8 cellular contexts compared by ENCODE assay signal in the genomic region with DNA sequence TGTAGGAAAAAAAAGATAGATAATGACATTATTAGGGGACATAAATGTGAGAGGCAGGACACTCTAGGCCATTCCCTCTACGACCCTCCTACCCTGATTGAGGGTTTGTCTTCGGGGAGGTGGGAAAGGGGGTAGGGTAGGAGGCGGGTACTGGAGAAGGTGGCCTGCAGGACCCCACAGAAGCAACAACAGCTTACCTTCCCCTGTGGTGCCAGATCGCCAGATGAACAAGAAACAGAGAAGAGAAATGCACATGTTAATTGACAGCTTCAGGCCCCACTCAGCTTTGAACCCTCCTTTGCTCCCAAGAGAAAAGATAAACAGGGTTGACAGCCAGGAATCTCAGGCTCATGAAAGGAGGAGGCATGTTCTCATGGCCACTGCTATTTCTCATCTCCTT. TPM values are rescaled to one million over a fixed set of nuclear protein-coding genes. Genes with fewer than 3 reads are reported as not detected.
A peak's percentile ranks its signal among the peaks of the same experiment; 100 is the strongest.
DNase-seq lines count a peak whose midpoint lies in the region; ATAC-seq and TF ChIP-seq lines count a peak whose summit lies in the region.
"Had no signal": no experiment of that assay in that cellular context is flagged by ENCODE, and none has a peak within 500 bp of the region (broad histone marks: within the 10 kb centered on the region; RNA-seq: fewer than 3 reads in every experiment).

No MANE protein-coding gene starts in this region.

- H3K27me3 ChIP-seq in Karpas-422 (ENCODE audit: low read length): no peaks in the 10 kb centered on the region

- no peak overlapping the region for H3K4me3 Mint-ChIP-seq in dendritic cell treated with granulocyte-macrophage colony-stimulating factor and Interleukin-4, amounts not matched to agents 40 ng/mL and 50 ng/mL, for 4 days
- peak overlapping the region; percentile 97 for H3K4me3 Mint-ChIP-seq in progenitor cell of endocrine pancreas (ENCODE audit: low read depth)

- no peak for ATAC-seq in GM19351 (IDR thresholded peaks at IDR 0.05; ENCODE audit: unreplicated experiment)

- H3K4me2 ChIP-seq in Karpas-422 (ENCODE audit: low read depth, low read length, poor library complexity, severe bottlenecking): no peak overlapping the region

- no peak overlapping the region for H2AFZ ChIP-seq in Karpas-422 (ENCODE audit: low read length)

- TF ChIP-seq CTCF in progenitor cell of endocrine pancreas (IDR thresholded peaks at IDR 0.05; ENCODE audit: unreplicated experiment): no peak

- 0 out of 2 replicates have a peak, but pooled peaks cover 5% of the 10 kb centered on the region for H4K20me1 ChIP-seq in Karpas-422 (ENCODE audit: insufficient read depth, low read depth, low read length)

- H3K4me1 ChIP-seq in Karpas-422 (ENCODE audit: low read length): peaks cover 53% of the 10 kb centered on the region

- H3K9me3 ChIP-seq in Karpas-422 (ENCODE audit: low read length): no peaks in the 10 kb centered on the region

- H3K4me1 Mint-ChIP-seq in dendritic cell treated with granulocyte-macrophage colony-stimulating factor and Interleukin-4, amounts not matched to agents 40 ng/mL and 50 ng/mL, for 4 days (ENCODE audit: low read depth): peaks cover 73% of the 10 kb centered on the region
- peaks cover 53% of the 10 kb centered on the region for H3K4me1 Mint-ChIP-seq in progenitor cell of endocrine pancreas (ENCODE audit: low read depth)

- H3K27me3 Mint-ChIP-seq in dendritic cell treated with granulocyte-macrophage colony-stimulating factor and Interleukin-4, amounts not matched to agents 40 ng/mL and 50 ng/mL, for 4 days: no peaks in the 10 kb centered on the region
- no peaks in the 10 kb centered on the region for H3K27me3 Mint-ChIP-seq in progenitor cell of endocrine pancreas

- peak; percentile 43 for DNase-seq in DMS 273 (lab: John Stamatoyannopoulos, UW; ENCODE audit: unreplicated experiment)
- DNase-seq in Karpas-422: no peak
- DNase-seq in progenitor cell of endocrine pancreas (ENCODE audit: low spot score, unreplicated experiment): no peak
- DNase-seq in HPDE6-E6E7 (ENCODE audit: extremely low spot score): no peak
- DNase-seq in activated gamma-delta T cell (lab: John Stamatoyannopoulos, UW): no peak

- H3K4me3 ChIP-seq in Karpas-422 (ENCODE audit: low read length): no peak overlapping the region

- H3K36me3 Mint-ChIP-seq in dendritic cell treated with granulocyte-macrophage colony-stimulating factor and Interleukin-4, amounts not matched to agents 40 ng/mL and 50 ng/mL, for 4 days (ENCODE audit: low read depth): peaks cover 72% of the 10 kb centered on the region
- H3K36me3 Mint-ChIP-seq in progenitor cell of endocrine pancreas (ENCODE audit: insufficient read depth): peaks cover 22% of the 10 kb centered on the region

- H3K79me2 ChIP-seq in Karpas-422 (ENCODE audit: low read length): peaks cover 25% of the 10 kb centered on the region

- peaks cover 33% of the 10 kb centered on the region for H3K36me3 ChIP-seq in Karpas-422 (ENCODE audit: insufficient read depth, low read length)

- intact Hi-C loops in dendritic cell treated with granulocyte-macrophage colony-stimulating factor and Interleukin-4, amounts not matched to agents 40 ng/mL and 50 ng/mL, for 4 days (cut with micrococcal nuclease): loop anchor here (1.0 kb wide), 2 partner anchors 21 to 53 kb away; partner anchors contain the start of genes C12orf57 and LPCAT3

- no peaks in the 10 kb centered on the region for H3K9me2 ChIP-seq in Karpas-422 (replicated peaks; ENCODE audit: insufficient read depth, low read length)

- H3K9ac ChIP-seq in Karpas-422 (ENCODE audit: low read length): no peak overlapping the region

- H3K9me3 Mint-ChIP-seq in dendritic cell treated with granulocyte-macrophage colony-stimulating factor and Interleukin-4, amounts not matched to agents 40 ng/mL and 50 ng/mL, for 4 days: no peaks in the 10 kb centered on the region
- H3K9me3 Mint-ChIP-seq in progenitor cell of endocrine pancreas (ENCODE audit: low read depth): no peaks in the 10 kb centered on the region

- peak overlapping the region; percentile 58 for H3K27ac ChIP-seq in Karpas-422 (ENCODE audit: low read length)

- peak overlapping the region; percentile 93 for H3K27ac Mint-ChIP-seq in dendritic cell treated with granulocyte-macrophage colony-stimulating factor and Interleukin-4, amounts not matched to agents 40 ng/mL and 50 ng/mL, for 4 days
- H3K27ac Mint-ChIP-seq in progenitor cell of endocrine pancreas: peak overlapping the region; percentile 99

RNA-seq across cellular contexts. Expression of gene PHB2, which starts 4.8 kb away (rescaled TPM):
- total RNA-seq in Karpas-422 (2014; rRNA removed; shearing (Covaris generic); ENCODE audit: low replicate concordance): 353 and 644 TPM in 2 replicates
- total RNA-seq in progenitor cell of endocrine pancreas: 339 and 353 TPM in 2 replicates

RNA-seq across cellular contexts. Expression of gene EMG1, which starts 5.0 kb away (rescaled TPM):
- total RNA-seq in Karpas-422 (2014; rRNA removed; shearing (Covaris generic); ENCODE audit: low replicate concordance): 56.6 and 71.1 TPM in 2 replicates
- total RNA-seq in progenitor cell of endocrine pancreas: 67.9 and 73.1 TPM in 2 replicates

RNA-seq across cellular contexts. Expression of gene PTPN6, which starts 14.6 kb away (rescaled TPM):
- 411 and 673 TPM in 2 replicates for total RNA-seq in Karpas-422 (2014; rRNA removed; shearing (Covaris generic); ENCODE audit: low replicate concordance)
- 65.4 and 70.2 TPM in 2 replicates for total RNA-seq in progenitor cell of endocrine pancreas

RNA-seq across cellular contexts. Expression of gene C12orf57, which starts 21.9 kb away (rescaled TPM):
- 264 and 402 TPM in 2 replicates for total RNA-seq in Karpas-422 (2014; rRNA removed; shearing (Covaris generic); ENCODE audit: low replicate concordance)
- 268 and 277 TPM in 2 replicates for total RNA-seq in progenitor cell of endocrine pancreas

RNA-seq across cellular contexts. Expression of gene RNU7-1, which starts 22.1 kb away (rescaled TPM):
- total RNA-seq in Karpas-422 (2014; rRNA removed; shearing (Covaris generic); ENCODE audit: low replicate concordance): not detected in 2 replicates
- total RNA-seq in progenitor cell of endocrine pancreas: not detected in 2 replicates
- total RNA-seq: MCF 10A had no signal
